In genomic region chr6:29628419-29629281, GRCh38 we compare ENCODE assay signal across 1 cellular context.
TF ChIP-seq lines count a peak whose summit lies in the region.

No MANE protein-coding gene starts in this region.

TF ChIP-seq in HEK293, 187 proteins besides CTCF, POLR2A, EP300 and RAD21 (continued from another document and continues in another):
- TF ChIP-seq, protein P1, sequence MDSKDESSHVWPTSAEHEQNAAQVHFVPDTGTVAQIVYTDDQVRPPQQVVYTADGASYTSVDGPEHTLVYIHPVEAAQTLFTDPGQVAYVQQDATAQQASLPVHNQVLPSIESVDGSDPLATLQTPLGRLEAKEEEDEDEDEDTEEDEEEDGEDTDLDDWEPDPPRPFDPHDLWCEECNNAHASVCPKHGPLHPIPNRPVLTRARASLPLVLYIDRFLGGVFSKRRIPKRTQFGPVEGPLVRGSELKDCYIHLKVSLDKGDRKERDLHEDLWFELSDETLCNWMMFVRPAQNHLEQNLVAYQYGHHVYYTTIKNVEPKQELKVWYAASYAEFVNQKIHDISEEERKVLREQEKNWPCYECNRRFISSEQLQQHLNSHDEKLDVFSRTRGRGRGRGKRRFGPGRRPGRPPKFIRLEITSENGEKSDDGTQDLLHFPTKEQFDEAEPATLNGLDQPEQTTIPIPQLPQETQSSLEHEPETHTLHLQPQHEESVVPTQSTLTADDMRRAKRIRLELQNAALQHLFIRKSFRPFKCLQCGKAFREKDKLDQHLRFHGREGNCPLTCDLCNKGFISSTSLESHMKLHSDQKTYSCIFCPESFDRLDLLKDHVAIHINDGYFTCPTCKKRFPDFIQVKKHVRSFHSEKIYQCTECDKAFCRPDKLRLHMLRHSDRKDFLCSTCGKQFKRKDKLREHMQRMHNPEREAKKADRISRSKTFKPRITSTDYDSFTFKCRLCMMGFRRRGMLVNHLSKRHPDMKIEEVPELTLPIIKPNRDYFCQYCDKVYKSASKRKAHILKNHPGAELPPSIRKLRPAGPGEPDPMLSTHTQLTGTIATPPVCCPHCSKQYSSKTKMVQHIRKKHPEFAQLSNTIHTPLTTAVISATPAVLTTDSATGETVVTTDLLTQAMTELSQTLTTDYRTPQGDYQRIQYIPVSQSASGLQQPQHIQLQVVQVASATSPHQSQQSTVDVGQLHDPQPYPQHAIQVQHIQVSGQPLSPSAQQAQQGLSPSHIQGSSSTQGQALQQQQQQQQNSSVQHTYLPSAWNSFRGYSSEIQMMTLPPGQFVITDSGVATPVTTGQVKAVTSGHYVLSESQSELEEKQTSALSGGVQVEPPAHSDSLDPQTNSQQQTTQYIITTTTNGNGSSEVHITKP (tag by site-specific recombination; IDR thresholded peaks at IDR 0.05): peak; percentile 88; the same call in 1 of the 2 replicates
- TF ChIP-seq, protein P2, sequence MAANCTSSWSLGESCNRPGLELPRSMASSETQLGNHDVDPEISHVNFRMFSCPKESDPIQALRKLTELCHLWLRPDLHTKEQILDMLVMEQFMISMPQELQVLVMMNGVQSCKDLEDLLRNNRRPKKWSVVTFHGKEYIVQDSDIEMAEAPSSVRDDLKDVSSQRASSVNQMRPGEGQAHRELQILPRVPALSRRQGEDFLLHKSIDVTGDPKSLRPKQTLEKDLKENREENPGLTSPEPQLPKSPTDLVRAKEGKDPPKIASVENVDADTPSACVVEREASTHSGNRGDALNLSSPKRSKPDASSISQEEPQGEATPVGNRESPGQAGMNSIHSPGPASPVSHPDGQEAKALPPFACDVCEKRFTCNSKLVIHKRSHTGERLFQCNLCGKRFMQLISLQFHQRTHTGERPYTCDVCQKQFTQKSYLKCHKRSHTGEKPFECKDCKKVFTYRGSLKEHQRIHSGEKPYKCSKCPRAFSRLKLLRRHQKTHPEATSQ (tag by site-specific recombination; IDR thresholded peaks at IDR 0.05): no peak
- TF ChIP-seq HOXC10 (CRISPR knock-in tag; IDR thresholded peaks at IDR 0.05) (no peak), ZNF223 (tag by site-specific recombination; IDR thresholded peaks at IDR 0.05) (no peak), ZNF747 (tag by site-specific recombination; IDR thresholded peaks at IDR 0.05) (no peak), ZNF610 (tag by site-specific recombination; IDR thresholded peaks at IDR 0.05; ENCODE audit: borderline replicate concordance) (no peak), ZNF777 (tag by site-specific recombination; IDR thresholded peaks at IDR 0.05; ENCODE audit: borderline replicate concordance) (no peak; the same call in 1 of the 2 replicates), ZNF433 (tag by site-specific recombination; IDR thresholded peaks at IDR 0.05; ENCODE audit: low read depth) (no peak), ZBTB6 (tag by site-specific recombination; IDR thresholded peaks at IDR 0.05) (no peak), SCRT2 (tag by site-specific recombination; IDR thresholded peaks at IDR 0.05) (peak; percentile 84), SETDB1 (IDR thresholded peaks at IDR 0.05; ENCODE audit: insufficient read length, low read length) (no peak), AEBP2 (tag by site-specific recombination; IDR thresholded peaks at IDR 0.05; ENCODE audit: borderline replicate concordance) (no peak), ZNF10 (tag by site-specific recombination; IDR thresholded peaks at IDR 0.05) (no peak; the same call in 1 of the 2 replicates), ZNF843 (tag by site-specific recombination; IDR thresholded peaks at IDR 0.05) (peak; percentile 77), ZNF133 (tag by site-specific recombination; IDR thresholded peaks at IDR 0.05) (no peak), ZNF423 (tag by site-specific recombination; IDR thresholded peaks at IDR 0.05) (0 out of 2 replicates have a peak, but pooled peaks have one; percentile 68), ZNF37A (tag by site-specific recombination; IDR thresholded peaks at IDR 0.05) (no peak), ZNF426 (tag by site-specific recombination; IDR thresholded peaks at IDR 0.05) (no peak), ZNF621 (tag by site-specific recombination; IDR thresholded peaks at IDR 0.05) (no peak), ZNF548 (tag by site-specific recombination; IDR thresholded peaks at IDR 0.05) (no peak), ZIC2 (tag by site-specific recombination; IDR thresholded peaks at IDR 0.05) (peak; percentile 90), ZNF146 (tag by site-specific recombination; IDR thresholded peaks at IDR 0.05) (no peak; the same call in 1 of the 2 replicates), MYNN (tag by site-specific recombination; IDR thresholded peaks at IDR 0.05; ENCODE audit: borderline replicate concordance) (no peak; the same call in 1 of the 2 replicates), ZNF24 (tag by site-specific recombination; IDR thresholded peaks at IDR 0.05) (no peak; the same call in 1 of the 2 replicates), ZNF324 (tag by site-specific recombination; IDR thresholded peaks at IDR 0.05) (0 out of 2 replicates have a peak, but pooled peaks have one; percentile 50), FEZF1 (tag by site-specific recombination; IDR thresholded peaks at IDR 0.05) (peak; percentile 76), TRIM28 (IDR thresholded peaks at IDR 0.05; ENCODE audit: borderline replicate concordance, low read length) (no peak), ZNF626 (tag by site-specific recombination; IDR thresholded peaks at IDR 0.05) (no peak), ZNF132 (tag by site-specific recombination; IDR thresholded peaks at IDR 0.05; ENCODE audit: borderline replicate concordance) (no peak), ZNF211 (tag by site-specific recombination; IDR thresholded peaks at IDR 0.05; ENCODE audit: low read depth) (no peak), ZBTB48 (tag by site-specific recombination; IDR thresholded peaks at IDR 0.05) (peak; percentile 75), ZNF768 (tag by site-specific recombination; IDR thresholded peaks at IDR 0.05) (no peak), ZNF830 (tag by site-specific recombination; IDR thresholded peaks at IDR 0.05; ENCODE audit: low read depth) (no peak), ZNF692 (tag by site-specific recombination; IDR thresholded peaks at IDR 0.05) (peak; percentile 74), ZNF354C (tag by site-specific recombination; IDR thresholded peaks at IDR 0.05; ENCODE audit: borderline replicate concordance, low read depth) (no peak), ZSCAN18 (tag by site-specific recombination; IDR thresholded peaks at IDR 0.05) (no peak; the same call in 1 of the 2 replicates), OVOL3 (tag by site-specific recombination; IDR thresholded peaks at IDR 0.05) (no peak), ZBTB20 (tag by site-specific recombination; IDR thresholded peaks at IDR 0.05) (peak; percentile 70; the same call in 1 of the 2 replicates), ZNF530 (tag by site-specific recombination; IDR thresholded peaks at IDR 0.05; ENCODE audit: low read depth) (no peak), ZNF214 (tag by site-specific recombination; IDR thresholded peaks at IDR 0.05; ENCODE audit: borderline replicate concordance) (no peak), ATF2 (tag by site-specific recombination; IDR thresholded peaks at IDR 0.05; ENCODE audit: low read depth) (no peak), GLIS2 (tag by site-specific recombination; IDR thresholded peaks at IDR 0.05) (peak; percentile 68), ZFP69B (tag by site-specific recombination; IDR thresholded peaks at IDR 0.05) (peak; percentile 46; the same call in 1 of the 2 replicates), HOXD13 (CRISPR knock-in tag; IDR thresholded peaks at IDR 0.05; ENCODE audit: borderline replicate concordance) (no peak)
- TF ChIP-seq, protein P3, sequence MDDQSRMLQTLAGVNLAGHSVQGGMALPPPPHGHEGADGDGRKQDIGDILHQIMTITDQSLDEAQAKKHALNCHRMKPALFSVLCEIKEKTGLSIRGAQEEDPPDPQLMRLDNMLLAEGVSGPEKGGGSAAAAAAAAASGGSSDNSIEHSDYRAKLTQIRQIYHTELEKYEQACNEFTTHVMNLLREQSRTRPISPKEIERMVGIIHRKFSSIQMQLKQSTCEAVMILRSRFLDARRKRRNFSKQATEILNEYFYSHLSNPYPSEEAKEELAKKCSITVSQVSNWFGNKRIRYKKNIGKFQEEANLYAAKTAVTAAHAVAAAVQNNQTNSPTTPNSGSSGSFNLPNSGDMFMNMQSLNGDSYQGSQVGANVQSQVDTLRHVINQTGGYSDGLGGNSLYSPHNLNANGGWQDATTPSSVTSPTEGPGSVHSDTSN (CRISPR knock-in tag; IDR thresholded peaks at IDR 0.05): no peak
- TF ChIP-seq, protein P4, sequence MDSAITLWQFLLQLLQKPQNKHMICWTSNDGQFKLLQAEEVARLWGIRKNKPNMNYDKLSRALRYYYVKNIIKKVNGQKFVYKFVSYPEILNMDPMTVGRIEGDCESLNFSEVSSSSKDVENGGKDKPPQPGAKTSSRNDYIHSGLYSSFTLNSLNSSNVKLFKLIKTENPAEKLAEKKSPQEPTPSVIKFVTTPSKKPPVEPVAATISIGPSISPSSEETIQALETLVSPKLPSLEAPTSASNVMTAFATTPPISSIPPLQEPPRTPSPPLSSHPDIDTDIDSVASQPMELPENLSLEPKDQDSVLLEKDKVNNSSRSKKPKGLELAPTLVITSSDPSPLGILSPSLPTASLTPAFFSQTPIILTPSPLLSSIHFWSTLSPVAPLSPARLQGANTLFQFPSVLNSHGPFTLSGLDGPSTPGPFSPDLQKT (IDR thresholded peaks at IDR 0.05; ENCODE audit: borderline replicate concordance, low read depth, low read length): no peak
- TF ChIP-seq, protein P5, sequence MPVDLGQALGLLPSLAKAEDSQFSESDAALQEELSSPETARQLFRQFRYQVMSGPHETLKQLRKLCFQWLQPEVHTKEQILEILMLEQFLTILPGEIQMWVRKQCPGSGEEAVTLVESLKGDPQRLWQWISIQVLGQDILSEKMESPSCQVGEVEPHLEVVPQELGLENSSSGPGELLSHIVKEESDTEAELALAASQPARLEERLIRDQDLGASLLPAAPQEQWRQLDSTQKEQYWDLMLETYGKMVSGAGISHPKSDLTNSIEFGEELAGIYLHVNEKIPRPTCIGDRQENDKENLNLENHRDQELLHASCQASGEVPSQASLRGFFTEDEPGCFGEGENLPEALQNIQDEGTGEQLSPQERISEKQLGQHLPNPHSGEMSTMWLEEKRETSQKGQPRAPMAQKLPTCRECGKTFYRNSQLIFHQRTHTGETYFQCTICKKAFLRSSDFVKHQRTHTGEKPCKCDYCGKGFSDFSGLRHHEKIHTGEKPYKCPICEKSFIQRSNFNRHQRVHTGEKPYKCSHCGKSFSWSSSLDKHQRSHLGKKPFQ (tag by site-specific recombination; IDR thresholded peaks at IDR 0.05): peak; percentile 65
- TF ChIP-seq, protein P6, sequence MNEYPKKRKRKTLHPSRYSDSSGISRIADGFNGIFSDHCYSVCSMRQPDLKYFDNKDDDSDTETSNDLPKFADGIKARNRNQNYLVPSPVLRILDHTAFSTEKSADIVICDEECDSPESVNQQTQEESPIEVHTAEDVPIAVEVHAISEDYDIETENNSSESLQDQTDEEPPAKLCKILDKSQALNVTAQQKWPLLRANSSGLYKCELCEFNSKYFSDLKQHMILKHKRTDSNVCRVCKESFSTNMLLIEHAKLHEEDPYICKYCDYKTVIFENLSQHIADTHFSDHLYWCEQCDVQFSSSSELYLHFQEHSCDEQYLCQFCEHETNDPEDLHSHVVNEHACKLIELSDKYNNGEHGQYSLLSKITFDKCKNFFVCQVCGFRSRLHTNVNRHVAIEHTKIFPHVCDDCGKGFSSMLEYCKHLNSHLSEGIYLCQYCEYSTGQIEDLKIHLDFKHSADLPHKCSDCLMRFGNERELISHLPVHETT (tag by site-specific recombination; IDR thresholded peaks at IDR 0.05): peak; percentile 62; the same call in 1 of the 2 replicates
